In genomic region chr14:89430271-89430620, GRCh38 we compare ENCODE assay signal across 8 cellular contexts.
DNase-seq lines count a peak whose midpoint lies in the region; ATAC-seq lines count a peak whose summit lies in the region.

No MANE protein-coding gene starts in this region.

- no peaks in the 10 kb centered on the region for H3K27me3 Mint-ChIP-seq in T-helper 1 cell treated with Interleukin-12 subunit alpha and Interleukin-12 subunit beta and Interleukin-4 antibody, amounts not matched to agents 30 μg/mL and 1 μg/mL, for 36 hours (ENCODE audit: low read depth)
- no peaks in the 10 kb centered on the region for H3K27me3 Mint-ChIP-seq in effector memory CD8-positive, alpha-beta T cell

- peaks cover 8% of the 10 kb centered on the region for H3K36me3 Mint-ChIP-seq in T-helper 1 cell treated with Interleukin-12 subunit alpha and Interleukin-12 subunit beta and Interleukin-4 antibody, amounts not matched to agents 30 μg/mL and 1 μg/mL, for 36 hours (ENCODE audit: low read depth)
- H3K36me3 Mint-ChIP-seq in effector memory CD8-positive, alpha-beta T cell (ENCODE audit: insufficient read depth): peaks cover 18% of the 10 kb centered on the region
- H3K36me3 Mint-ChIP-seq in stimulated activated effector memory CD8-positive, alpha-beta T cell treated with anti-CD3 and anti-CD28 coated beads, Interleukin-12 subunit alpha, Interleukin-12 subunit beta, amount 100 ng/mL, for 72 hours: peaks cover 24% of the 10 kb centered on the region

- ATAC-seq in effector memory CD8-positive, alpha-beta T cell (replicated peaks): no peak
- ATAC-seq in stimulated activated effector memory CD8-positive, alpha-beta T cell treated with anti-CD3 and anti-CD28 coated beads, Interleukin-12 subunit alpha, Interleukin-12 subunit beta, amount 100 ng/mL, for 72 hours: no peak
- no peak for ATAC-seq in HG02759 (IDR thresholded peaks at IDR 0.05; ENCODE audit: unreplicated experiment)

- H3K27me3 ChIP-seq in HUES48 (ENCODE audit: control insufficient read depth, insufficient read depth, low read length): no peaks in the 10 kb centered on the region

- no peaks in the 10 kb centered on the region for H3K9me3 ChIP-seq in HUES48 (ENCODE audit: control insufficient read depth, insufficient read depth, low read length)

- H3K36me3 ChIP-seq in HUES48 (ENCODE audit: control insufficient read depth, insufficient read depth, low read length): no peaks in the 10 kb centered on the region

- H3K4me1 Mint-ChIP-seq in T-helper 1 cell treated with Interleukin-12 subunit alpha and Interleukin-12 subunit beta and Interleukin-4 antibody, amounts not matched to agents 30 μg/mL and 1 μg/mL, for 36 hours (ENCODE audit: low read depth): peaks cover 44% of the 10 kb centered on the region
- peaks cover 26 to 34% of the 10 kb centered on the region in 2 donors for H3K4me1 Mint-ChIP-seq in effector memory CD8-positive, alpha-beta T cell (ENCODE audit: low read depth in 2 of 2)
- peaks cover 62% of the 10 kb centered on the region for H3K4me1 Mint-ChIP-seq in stimulated activated effector memory CD8-positive, alpha-beta T cell treated with anti-CD3 and anti-CD28 coated beads, Interleukin-12 subunit alpha, Interleukin-12 subunit beta, amount 100 ng/mL, for 72 hours

- DNase-seq in T-helper 1 cell: no peak
- DNase-seq in effector memory CD8-positive, alpha-beta T cell: no peak
- no peak for DNase-seq in stimulated activated effector memory CD8-positive, alpha-beta T cell treated with anti-CD3 and anti-CD28 coated beads, Interleukin-12 subunit alpha, Interleukin-12 subunit beta, amount 100 ng/mL, for 72 hours (ENCODE audit: low spot score in 2 of 2)
- no peak for DNase-seq in NCI-H2171 treated with DMSO at 0.1 percent for 48 hours (lab: John Stamatoyannopoulos, UW)
- no peak for DNase-seq in NCI-H1694 (lab: John Stamatoyannopoulos, UW)

- H3K27ac Mint-ChIP-seq in T-helper 1 cell treated with Interleukin-12 subunit alpha and Interleukin-12 subunit beta and Interleukin-4 antibody, amounts not matched to agents 30 μg/mL and 1 μg/mL, for 36 hours: peak overlapping the region; percentile 87
- peak overlapping the region; percentile 96 to 97 for H3K27ac Mint-ChIP-seq in effector memory CD8-positive, alpha-beta T cell
- H3K27ac Mint-ChIP-seq in stimulated activated effector memory CD8-positive, alpha-beta T cell treated with anti-CD3 and anti-CD28 coated beads, Interleukin-12 subunit alpha, Interleukin-12 subunit beta, amount 100 ng/mL, for 72 hours: peak overlapping the region; percentile 94

- H3K9me3 Mint-ChIP-seq in T-helper 1 cell treated with Interleukin-12 subunit alpha and Interleukin-12 subunit beta and Interleukin-4 antibody, amounts not matched to agents 30 μg/mL and 1 μg/mL, for 36 hours: no peaks in the 10 kb centered on the region
- no peaks in the 10 kb centered on the region for H3K9me3 Mint-ChIP-seq in effector memory CD8-positive, alpha-beta T cell
- no peaks in the 10 kb centered on the region for H3K9me3 Mint-ChIP-seq in stimulated activated effector memory CD8-positive, alpha-beta T cell treated with anti-CD3 and anti-CD28 coated beads, Interleukin-12 subunit alpha, Interleukin-12 subunit beta, amount 100 ng/mL, for 72 hours

- H3K9ac ChIP-seq in HUES48 (ENCODE audit: low read depth, low read length): no peak overlapping the region

- peaks cover 40% of the 10 kb centered on the region for H3K4me1 ChIP-seq in HUES48 (ENCODE audit: control insufficient read depth, insufficient read depth, low read length)

- H3K27ac ChIP-seq in HUES48 (ENCODE audit: low read depth, low read length): peak overlapping the region; percentile 18

- H3K4me3 ChIP-seq in HUES48 (ENCODE audit: low read depth, low read length): no peak overlapping the region

- peak overlapping the region; percentile 86 for H3K4me3 Mint-ChIP-seq in T-helper 1 cell treated with Interleukin-12 subunit alpha and Interleukin-12 subunit beta and Interleukin-4 antibody, amounts not matched to agents 30 μg/mL and 1 μg/mL, for 36 hours
- peak overlapping the region; percentile 84 to 90 for H3K4me3 Mint-ChIP-seq in effector memory CD8-positive, alpha-beta T cell
- H3K4me3 Mint-ChIP-seq in stimulated activated effector memory CD8-positive, alpha-beta T cell treated with anti-CD3 and anti-CD28 coated beads, Interleukin-12 subunit alpha, Interleukin-12 subunit beta, amount 100 ng/mL, for 72 hours: peak overlapping the region; percentile 74
